ENCODE assay signal across 10 cellular contexts in genomic region chr19:5765220-5765619, GRCh38. TPM values are rescaled to one million over a fixed set of nuclear protein-coding genes. Genes with fewer than 3 reads are reported as not detected.
"Had no signal": no experiment of that assay in that cellular context is flagged by ENCODE, and none has a peak within 500 bp of the region (broad histone marks: within the 10 kb centered on the region; RNA-seq: fewer than 3 reads in every experiment).

No MANE protein-coding gene starts in this region.

- H2AFZ ChIP-seq: GM23338 had no signal

- H3K4me3 Mint-ChIP-seq: GM23338, H9, HFFc6, IgD-negative memory B cell had no signal

- ATAC-seq: GM23338 had no signal

- H3K36me3 Mint-ChIP-seq: IgD-negative memory B cell had no signal

- FAIRE-seq: H1, H54, HTR-8/SVneo had no signal

- H3K9me3 Mint-ChIP-seq: HFFc6 had no signal

- H3K4me3 ChIP-seq: GM23338 had no signal

- DNase-seq: H9, HCEC 1CT, HFFc6, KG1 had no signal

- H3K27ac Mint-ChIP-seq: GM23338, H9, HFFc6, IgD-negative memory B cell had no signal

- H3K4me1 Mint-ChIP-seq: H9 had no signal

- H3K4me2 ChIP-seq: GM23338 had no signal

RNA-seq across cellular contexts. Expression of gene PRR22, which starts 19.3 kb away (rescaled TPM):
- polyA plus RNA-seq: IgD-negative memory B cell had no signal

RNA-seq across cellular contexts. Expression of gene NRTN, which starts 39.6 kb away (rescaled TPM):
- total RNA-seq: HFFc6, HT-29 had no signal
- polyA plus RNA-seq: IgD-negative memory B cell had no signal

RNA-seq across cellular contexts. Expression of gene CATSPERD, which starts 44.8 kb away (rescaled TPM):
- total RNA-seq: H1, H9, HFFc6, HT-29 had no signal
- polyA plus RNA-seq: GM23338, IgD-negative memory B cell had no signal
